ENCODE assay signal across 8 cellular contexts in genomic region chr11:117232911-117233409, GRCh38. TPM values are rescaled to one million over a fixed set of nuclear protein-coding genes. Genes with fewer than 3 reads are reported as not detected.
DNase-seq lines count a peak whose midpoint lies in the region; TF ChIP-seq lines count a peak whose summit lies in the region.

No MANE protein-coding gene starts in this region.

- H3K27me3 ChIP-seq in adrenal gland (no peaks in the 10 kb centered on the region), spleen (replicated peaks in 1 of 7) (no peaks in the 10 kb centered on the region)

- WGBS in adrenal gland, 4 donors: 0 to 15% (median 1%) methylated on average over 1 to 27 of the region's 27 CpGs
- 2 to 6% (median 4%) methylated on average over 10 to 27 of the region's 27 CpGs for WGBS in spleen, 5 donors

- TF ChIP-seq CTCF in adrenal gland (IDR thresholded peaks at IDR 0.05) (no peak), spleen (IDR thresholded peaks at IDR 0.05 in 8 of 11, conservative IDR thresholded peaks at IDR 0.05 in 3 of 11) (no peak)

- H3K27ac ChIP-seq in adrenal gland (peak overlapping the region in 4 of 5 donors; percentile 85 to 96 (median 92)), spleen (peak overlapping the region; percentile 91 to 98 (median 94))

- intact Hi-C loops in adrenal gland (cut with DNase I): loop anchor here in 1 of 2 donors (5.0 kb wide), 1 partner anchor 84 kb away; the partner anchor contains the start of gene BACE1
- intact Hi-C loops in spleen (cut with DNase I; ENCODE audit: low total_unique reads): loop anchor here (10.0 kb wide), 1 partner anchor 92 kb away; the partner anchor contains the start of gene CEP164

- H3K9me3 ChIP-seq in adrenal gland (replicated peaks in 1 of 3) (no peaks in the 10 kb centered on the region), iPS-18c (ENCODE audit: control insufficient read depth, insufficient read depth, low read length) (peaks cover 2% of the 10 kb centered on the region), spleen (no peaks in the 10 kb centered on the region)

- TF ChIP-seq POLR2A in adrenal gland (IDR thresholded peaks at IDR 0.05) (no peak), spleen (IDR thresholded peaks at IDR 0.05) (no peak)

- H3K4me3 ChIP-seq in adrenal gland (peak overlapping the region; percentile 40 to 98 (median 86)), iPS-18c (ENCODE audit: insufficient read depth, low read depth, low read length) (peak overlapping the region; percentile 77), spleen (peak overlapping the region; percentile 81 to 95 (median 91))

- DNase-seq in COLO668 (lab: John Stamatoyannopoulos, UW; ENCODE audit: unreplicated experiment) (peak; percentile 15), HuH-7.5 (ENCODE audit: low spot score) (peak; percentile 32), adrenal gland (peak in 6 of 7 donors; percentile 24 to 60 (median 41)), spleen (peak; percentile 90), NCI-H2196 treated with DMSO at 0.1 percent for 48 hours (lab: John Stamatoyannopoulos, UW; ENCODE audit: unreplicated experiment) (no peak), kidney tubule cell (ENCODE audit: low spot score) (no peak), mucosa of gallbladder (ENCODE audit: low spot score) (no peak)

- H3K36me3 ChIP-seq in adrenal gland (replicated peaks in 1 of 2): peaks cover 0 to 23% of the 10 kb centered on the region in 2 donors
- peaks cover 0 to 39% (median 19%) of the 10 kb centered on the region in 6 donors for H3K36me3 ChIP-seq in spleen

- peaks cover 17 to 30% of the 10 kb centered on the region in 2 donors for H3K4me1 ChIP-seq in adrenal gland (replicated peaks in 1 of 2)
- H3K4me1 ChIP-seq in spleen: peaks cover 34 to 57% (median 45%) of the 10 kb centered on the region in 6 donors

RNA-seq across cellular contexts. Expression of gene RNF214, which starts 0.5 kb away (rescaled TPM):
- total RNA-seq in adrenal gland: 10 to 100 TPM; 11.3 to 33.8 (median 22.9) TPM
- 10 to 100 TPM; 12.7 to 21.6 (median 19.7) TPM for polyA plus RNA-seq in adrenal gland
- 10 to 100 TPM; 13.1 to 29.6 (median 20.9) TPM for total RNA-seq in spleen
- polyA plus RNA-seq in spleen: 1 to 10 TPM; 5.6 to 9.9 (median 6.7) TPM
- total RNA-seq in mucosa of gallbladder: 30.5 TPM

RNA-seq across cellular contexts. Expression of gene PCSK7, which starts 1.1 kb away (rescaled TPM):
- total RNA-seq in adrenal gland (10 to 100 TPM; 22.6 to 54.4 (median 42.2) TPM), spleen (100 to 1,000 TPM in 5 of 7 donors, 10 to 100 TPM in 2; 92.6 to 152 (median 117) TPM), mucosa of gallbladder (67.0 TPM)
- polyA plus RNA-seq in adrenal gland (10 to 100 TPM; 23.4 to 53.0 (median 45.4) TPM), spleen (10 to 100 TPM; 27.3 to 53.4 (median 52.3) TPM)

RNA-seq across cellular contexts. Expression of gene TAGLN, which starts 33.8 kb away (rescaled TPM):
- total RNA-seq in adrenal gland: 1,000 to 10,000 TPM in 1 of 8 donors, 100 to 1,000 TPM in 7; 117 to 1,290 (median 739) TPM
- 1,000 to 10,000 TPM in 1 of 3 donors, 100 to 1,000 TPM in 2; 489 to 1,184 (median 817) TPM for polyA plus RNA-seq in adrenal gland
- 1,000 to 10,000 TPM in 1 of 7 donors, 100 to 1,000 TPM in 6; 117 to 1,088 (median 328) TPM for total RNA-seq in spleen
- polyA plus RNA-seq in spleen: 100 to 1,000 TPM; 247 to 807 (median 469) TPM
- 2,517 TPM for total RNA-seq in mucosa of gallbladder

RNA-seq across cellular contexts. Expression of gene SIDT2, which starts 54.4 kb away (rescaled TPM):
- 10 to 100 TPM; 23.4 to 87.1 (median 44.5) TPM for total RNA-seq in adrenal gland
- polyA plus RNA-seq in adrenal gland: 10 to 100 TPM; 27.7 to 75.1 (median 48.8) TPM
- total RNA-seq in spleen: 10 to 100 TPM; 40.3 to 83.8 (median 58.3) TPM
- polyA plus RNA-seq in spleen: 10 to 100 TPM; 21.3 to 36.0 (median 24.0) TPM
- total RNA-seq in mucosa of gallbladder: 72.9 TPM

RNA-seq across cellular contexts. Expression of gene BACE1-AS, which starts 58.2 kb away (rescaled TPM):
- total RNA-seq in adrenal gland: 10 to 100 TPM in 3 of 8 donors, 1 to 10 TPM in 5; 4.0 to 11.2 (median 6.8) TPM
- polyA plus RNA-seq in adrenal gland: 10 to 100 TPM in 2 of 3 donors, 1 to 10 TPM in 1; 7.3 to 35.1 (median 19.8) TPM
- total RNA-seq in spleen: 10 to 100 TPM in 4 of 7 donors, 1 to 10 TPM in 3; 4.8 to 12.1 (median 10.3) TPM
- polyA plus RNA-seq in spleen: 1 to 10 TPM; 3.9 to 5.8 (median 4.1) TPM
- 10.2 TPM for total RNA-seq in mucosa of gallbladder

Comparison
In these comparisons a context has a peak if more than half of its experiments do, and no peak if none do; other contexts are left out.
1. DNase-seq: peak in COLO668 (single experiment), HuH-7.5 (single experiment), adrenal gland (6 of 7) and spleen (single experiment); none in NCI-H2196 treated with DMSO at 0.1 percent for 48 hours (single experiment), kidney tubule cell (single experiment) and mucosa of gallbladder (single experiment).
2. Peak in every context shown above with its lines, with median percentiles within 50 percentile points of each other: H3K4me3 ChIP-seq.